In the genomic region with DNA sequence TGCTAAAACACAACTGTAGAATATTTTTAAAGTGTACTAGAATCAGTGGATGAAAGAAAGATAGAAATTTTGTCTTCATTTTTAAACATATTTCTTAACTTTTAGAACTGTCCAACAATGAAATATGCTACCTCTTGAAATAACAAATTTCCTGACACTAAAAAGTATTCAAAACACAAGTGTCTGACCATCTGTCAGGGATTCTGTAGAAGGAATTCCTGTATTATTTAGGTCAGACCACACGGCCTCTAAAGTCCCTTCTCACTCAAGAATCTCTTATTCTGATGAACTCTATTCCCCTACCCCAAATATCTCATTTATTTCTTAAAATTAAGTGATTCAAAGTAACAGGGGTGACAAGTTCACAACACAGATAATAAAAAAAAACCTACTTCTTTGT, we compare ENCODE assay signal across 11 cellular contexts.
A peak's percentile ranks its signal among the peaks of the same experiment; 100 is the strongest.
DNase-seq lines count a peak whose midpoint lies in the region; ATAC-seq, FAIRE-seq and TF ChIP-seq lines count a peak whose summit lies in the region.
"Had no signal": no experiment of that assay in that cellular context is flagged by ENCODE, and none has a peak within 500 bp of the region (broad histone marks: within the 10 kb centered on the region; RNA-seq: fewer than 3 reads in every experiment).

No MANE protein-coding gene starts in this region.

- H3K4me2 ChIP-seq in A549: peak overlapping the region; percentile 42; the same call in 2 of the 3 replicates
- peak overlapping the region; percentile 69 to 89 (median 75); a peak in 21 of 22 replicates for H3K4me2 ChIP-seq in BLaER1 treated with 17β-estradiol and CSF1 and Interleukin-3, amounts not matched to agents 10 nM and 100 nM

- H3K4me1 Mint-ChIP-seq in activated B cell treated with CpG ODN at 0.5 μM for 24 hours: peaks cover 52% of the 10 kb centered on the region
- H3K4me1 Mint-ChIP-seq in natural killer cell: peaks cover 10 to 17% of the 10 kb centered on the region in 2 donors

- H3K27ac Mint-ChIP-seq in activated B cell treated with CpG ODN at 0.5 μM for 24 hours (peak overlapping the region; percentile 61), natural killer cell (peak overlapping the region in 1 of 2 donors; percentile 40)

- peak overlapping the region; percentile 17 for H3K4me3 Mint-ChIP-seq in activated B cell treated with CpG ODN at 0.5 μM for 24 hours
- H3K4me3 Mint-ChIP-seq in natural killer cell: peak overlapping the region; percentile 4

- CTCF ChIA-PET in A549 (lab: Yijun Ruan, JAX): interaction anchor here (0.6 to 1.1 kb wide), 2 partner anchors 306 to 676 kb away, joined by 3 to 4 read pairs; no protein-coding TSS in a partner anchor
- CTCF ChIA-PET in activated B cell treated with CpG ODN at 0.5 μM for 24 hours (lab: Charles Lee): no interaction called here

- H3K27me3 Mint-ChIP-seq in activated B cell treated with CpG ODN at 0.5 μM for 24 hours (peaks cover 29% of the 10 kb centered on the region), natural killer cell (ENCODE audit: low read depth in 2 of 2) (peaks cover 29 to 67% of the 10 kb centered on the region in 2 donors)

- TF ChIP-seq RAD21 in A549 (conservative IDR thresholded peaks at IDR 0.05 in 1 of 2, IDR thresholded peaks at IDR 0.05 in 1 of 2): no peak

- TF ChIP-seq POLR2A in A549 (IDR thresholded peaks at IDR 0.05; ENCODE audit: low read length): no peak

- H3K36me3 Mint-ChIP-seq in activated B cell treated with CpG ODN at 0.5 μM for 24 hours (ENCODE audit: low read depth): no peaks in the 10 kb centered on the region
- no peaks in the 10 kb centered on the region for H3K36me3 Mint-ChIP-seq in natural killer cell

- H3K36me3 ChIP-seq in BLaER1 treated with 17β-estradiol and CSF1 and Interleukin-3, amounts not matched to agents 10 nM and 100 nM: no peaks in the 10 kb centered on the region

- intact Hi-C loops in activated B cell treated with CpG ODN at 0.5 μM for 24 hours (cut with micrococcal nuclease) (loop anchor here (1.0 kb wide), 1 partner anchor 95 kb away; no protein-coding TSS in a partner anchor), natural killer cell (cut with micrococcal nuclease) (loop anchor here (5.0 kb wide), 1 partner anchor 197 kb away; no protein-coding TSS in a partner anchor)

- no peaks in the 10 kb centered on the region for H3K9me3 Mint-ChIP-seq in activated B cell treated with CpG ODN at 0.5 μM for 24 hours
- H3K9me3 Mint-ChIP-seq in natural killer cell: no peaks in the 10 kb centered on the region

- H3K9me3 ChIP-seq in A549: no peaks in the 10 kb centered on the region
- no peaks in the 10 kb centered on the region for H3K9me3 ChIP-seq in BLaER1 treated with 17β-estradiol and CSF1 and Interleukin-3, amounts not matched to agents 10 nM and 100 nM (replicated peaks in 1 of 11)

- no peak for DNase-seq in A549 (ENCODE audit: low read depth in 1 of 2, low spot score in 1 of 2)
- no peak for DNase-seq in activated B cell treated with CpG ODN at 0.5 μM for 24 hours
- DNase-seq in natural killer cell: no peak
- no peak for DNase-seq in RKO (ENCODE audit: low spot score)
- DNase-seq in NCI-H2196 (lab: John Stamatoyannopoulos, UW; ENCODE audit: unreplicated experiment): no peak
- no peak for DNase-seq in HuH-7 (ENCODE audit: low spot score)
- DNase-seq: H7, NCI-H1417 treated with DMSO at 0.1 percent for 48 hours, NCI-H2029 treated with DMSO at 0.1 percent for 48 hours, NCI-H510A treated with DMSO at 0.1 percent for 48 hours had no signal

- FAIRE-seq in A549 (lab: Jason Lieb, UNC): no peak

- peak overlapping the region in 4 of 11 experiments; percentile 47 to 73 (median 59); a peak in 5 of 22 replicates for H3K9ac ChIP-seq in BLaER1 treated with 17β-estradiol and CSF1 and Interleukin-3, amounts not matched to agents 10 nM and 100 nM

- H3K27ac ChIP-seq in A549: peak overlapping the region; percentile 87 to 91
- peak overlapping the region; percentile 52 to 83 (median 72); a peak in 14 of 22 replicates for H3K27ac ChIP-seq in BLaER1 treated with 17β-estradiol and CSF1 and Interleukin-3, amounts not matched to agents 10 nM and 100 nM

- peaks cover 97% of the 10 kb centered on the region for H3K4me1 ChIP-seq in A549
- H3K4me1 ChIP-seq in BLaER1 treated with 17β-estradiol and CSF1 and Interleukin-3, amounts not matched to agents 10 nM and 100 nM: peaks cover 61 to 97% (median 88%) of the 10 kb centered on the region in 10 experiments

- no peaks in the 10 kb centered on the region for H3K27me3 ChIP-seq in BLaER1 treated with 17β-estradiol and CSF1 and Interleukin-3, amounts not matched to agents 10 nM and 100 nM

- H4K20me1 ChIP-seq in BLaER1 treated with 17β-estradiol and CSF1 and Interleukin-3, amounts not matched to agents 10 nM and 100 nM: no peaks in the 10 kb centered on the region; a peak in 2 of 22 replicates

- TF ChIP-seq CTCF in A549 (IDR thresholded peaks at IDR 0.05): no peak
- no peak for TF ChIP-seq CTCF in activated B cell treated with CpG ODN at 0.5 μM for 24 hours (IDR thresholded peaks at IDR 0.05)
- TF ChIP-seq CTCF in natural killer cell (IDR thresholded peaks at IDR 0.05): no peak

- no peak overlapping the region for H3K4me3 ChIP-seq in A549
- no peak overlapping the region; a peak in 1 of 20 replicates for H3K4me3 ChIP-seq in BLaER1 treated with 17β-estradiol and CSF1 and Interleukin-3, amounts not matched to agents 10 nM and 100 nM

- no peak for TF ChIP-seq EP300 in A549 (IDR thresholded peaks at IDR 0.05)

- 53% methylated on average over 1 of the region's 1 CpG for WGBS in A549 (ENCODE audit: missing lambda C conversion rate)

- POLR2A ChIA-PET in A549 (lab: Yijun Ruan, JAX): no interaction called here
- POLR2A ChIA-PET in activated B cell treated with CpG ODN at 0.5 μM for 24 hours (lab: Charles Lee): interaction anchor here (0.6 to 2.7 kb wide), 4 partner anchors 15 to 995 kb away, joined by 3 to 14 read pairs (median 5); no protein-coding TSS in a partner anchor

- ATAC-seq in A549 (no peak), activated B cell treated with CpG ODN at 0.5 μM for 24 hours (ENCODE audit: low read depth) (no peak), natural killer cell (no peak)

TF ChIP-seq in A549, 52 proteins besides CTCF, POLR2A, EP300 and RAD21 (continues in another document):
- TF ChIP-seq PHF8 (IDR thresholded peaks at IDR 0.05; ENCODE audit: borderline replicate concordance, low read depth) (no peak), HEYL (CRISPR knock-in tag; IDR thresholded peaks at IDR 0.05) (no peak), BHLHE40 (IDR thresholded peaks at IDR 0.05; ENCODE audit: low read depth, low read length) (no peak), CBX8 (IDR thresholded peaks at IDR 0.05) (no peak), TFCP2L1 (CRISPR knock-in tag; IDR thresholded peaks at IDR 0.05) (no peak), ZSCAN20 (CRISPR knock-in tag; IDR thresholded peaks at IDR 0.05) (no peak), KDM5A (IDR thresholded peaks at IDR 0.05) (no peak), EHMT2 (IDR thresholded peaks at IDR 0.05; ENCODE audit: low read depth) (no peak), MYC (IDR thresholded peaks at IDR 0.05; ENCODE audit: borderline replicate concordance, low read length) (no peak), CHD4 (IDR thresholded peaks at IDR 0.05; ENCODE audit: borderline replicate concordance) (no peak), NFE2L2 (conservative IDR thresholded peaks at IDR 0.05; ENCODE audit: low read length) (no peak), NPAS2 (CRISPR knock-in tag; IDR thresholded peaks at IDR 0.05; ENCODE audit: borderline replicate concordance) (no peak), MAX (IDR thresholded peaks at IDR 0.05) (no peak), ZFP36 (IDR thresholded peaks at IDR 0.05; ENCODE audit: borderline replicate concordance, partially characterized antibody) (no peak), HMGXB4 (CRISPR knock-in tag; IDR thresholded peaks at IDR 0.05; ENCODE audit: borderline replicate concordance) (no peak), REST (IDR thresholded peaks at IDR 0.05) (no peak)
